31 cellular contexts compared by ENCODE assay signal in the genomic region with DNA sequence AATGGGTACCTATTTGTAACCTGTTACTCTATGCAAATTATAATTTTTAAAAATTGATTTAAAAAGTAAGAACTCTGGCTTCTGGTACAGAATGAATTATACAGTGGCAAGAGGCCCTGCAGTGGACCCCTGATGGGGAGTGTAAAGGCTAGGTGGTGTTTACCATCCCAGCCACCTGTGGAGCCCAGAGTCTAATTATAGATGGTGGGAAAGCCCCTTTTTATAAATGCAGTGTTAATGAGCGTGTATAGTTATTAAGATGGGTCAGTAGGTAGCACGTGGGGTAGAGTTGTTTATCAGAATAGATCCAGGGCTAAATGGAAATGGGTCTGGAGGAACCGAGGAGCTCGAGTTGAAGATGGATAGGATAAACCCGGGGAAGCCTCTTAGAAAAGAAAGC. TPM values are rescaled to one million over a fixed set of nuclear protein-coding genes. Genes with fewer than 3 reads are reported as not detected.
DNase-seq lines count a peak whose midpoint lies in the region; TF ChIP-seq lines count a peak whose summit lies in the region.
"Had no signal": no experiment of that assay in that cellular context is flagged by ENCODE, and none has a peak within 500 bp of the region (broad histone marks: within the 10 kb centered on the region; RNA-seq: fewer than 3 reads in every experiment).

No MANE protein-coding gene starts in this region.

- no peak overlapping the region for H3K14ac ChIP-seq in trophoblast cell (ENCODE audit: low read length)

- H3K79me2 ChIP-seq in trophoblast cell (ENCODE audit: control insufficient read depth, insufficient read depth, low read length, poor library complexity) = no peaks in the 10 kb centered on the region
- H3K79me2 ChIP-seq: parathyroid adenoma had no signal

- no peak overlapping the region for H3K4me3 ChIP-seq in trophoblast cell (ENCODE audit: low read depth, low read length)
- H3K4me3 ChIP-seq: coronary artery, GM23248, smooth muscle cell, tibial nerve had no signal

- 100% methylated on average over 2 of the region's 5 CpGs for WGBS in trophoblast cell (ENCODE audit: extremely low coverage, insufficient coverage, insufficient read length)

- no peak overlapping the region for H2BK12ac ChIP-seq in trophoblast cell (ENCODE audit: low read length)

- no peak overlapping the region for H3K4me2 ChIP-seq in trophoblast cell (ENCODE audit: low read length)
- H3K4me2 ChIP-seq: smooth muscle cell had no signal

- H3K23ac ChIP-seq in trophoblast cell (ENCODE audit: low read length) = no peak overlapping the region

- H3K18ac ChIP-seq in trophoblast cell (ENCODE audit: low read length) = no peak overlapping the region

- no peaks in the 10 kb centered on the region for H3K4me1 ChIP-seq in trophoblast cell (ENCODE audit: control insufficient read depth in 1 of 2, insufficient read depth in 2 of 2, low read length in 2 of 2)
- H3K4me1 ChIP-seq: parathyroid adenoma had no signal

- H3K27ac ChIP-seq in trophoblast cell (ENCODE audit: low read depth, low read length) = no peak overlapping the region
- H3K27ac ChIP-seq: 22Rv1, GM23248, parathyroid adenoma had no signal

- H2AK5ac ChIP-seq in trophoblast cell (ENCODE audit: low read length) = no peak overlapping the region

- no peaks in the 10 kb centered on the region for H3K27me3 ChIP-seq in trophoblast cell (ENCODE audit: insufficient read depth, low read length)
- H3K27me3 ChIP-seq: tibial nerve had no signal

- no peak for TF ChIP-seq CTCF in GM13976 (IDR thresholded peaks at IDR 0.05; ENCODE audit: borderline replicate concordance, control extremely low read depth, extremely low read depth, insufficient read depth, missing control alignments)

- H3K4ac ChIP-seq in trophoblast cell (ENCODE audit: low read depth, low read length) = no peak overlapping the region

- H2BK5ac ChIP-seq in trophoblast cell (ENCODE audit: low read depth, low read length, poor library complexity) = no peak overlapping the region

- H2AFZ ChIP-seq in trophoblast cell (ENCODE audit: insufficient read depth, low read length, poor library complexity) = no peak overlapping the region
- H2AFZ ChIP-seq: GM23248, parathyroid adenoma had no signal

- H3K9ac ChIP-seq in trophoblast cell (ENCODE audit: low read length) = no peak overlapping the region
- H3K9ac ChIP-seq: GM23248, parathyroid adenoma had no signal

- no peaks in the 10 kb centered on the region for H3K79me1 ChIP-seq in trophoblast cell (ENCODE audit: low read length)

- H4K12ac ChIP-seq in trophoblast cell (ENCODE audit: low read depth, low read length) = no peak overlapping the region

- H4K8ac ChIP-seq in trophoblast cell (ENCODE audit: low read depth, low read length) = no peak overlapping the region

- in situ Hi-C loops in GM13976 (cut with MboI; ENCODE audit: low sequenced_read_pairs, unreplicated experiment) = no loop called here

- peak; percentile 26 for DNase-seq in NCI-H1092 treated with DMSO at 0.1 percent for 48 hours (lab: John Stamatoyannopoulos, UW)
- no peak for DNase-seq in NCI-H1092 (lab: John Stamatoyannopoulos, UW)
- DNase-seq in NCI-H69 (lab: John Stamatoyannopoulos, UW) = peak; percentile 97
- peak; percentile 62 for DNase-seq in germinal center (ENCODE audit: low spot score)
- DNase-seq in GM13976 (ENCODE audit: low spot score) = no peak
- DNase-seq in NCI-H82 treated with DMSO at 0.1 percent for 48 hours (lab: John Stamatoyannopoulos, UW; ENCODE audit: unreplicated experiment) = no peak
- DNase-seq in trophoblast cell = no peak
- no peak for DNase-seq in stimulated activated CD4-positive, alpha-beta T cell treated with anti-CD3 and anti-CD28 coated beads, Interleukin-12 subunit alpha, Interleukin-12 subunit beta, amount 100 ng/mL, for 4 hours
- DNase-seq: activated CD4-positive, alpha-beta memory T cell treated with anti-CD3 and anti-CD28 coated beads, Interleukin-2, amount 10 ng/mL, durations not matched to agents 7 days and 5 days; activated CD4-positive, alpha-beta T cell treated with anti-CD3 and anti-CD28 coated beads for 1 hour; activated CD8-positive, alpha-beta memory T cell treated with anti-CD3 and anti-CD28 coated beads, Interleukin-2, amount 50 U/mL, for 4 hours; activated naive CD4-positive, alpha-beta T cell treated with anti-CD3 and anti-CD28 coated beads for 36 hours; caudate nucleus; effector CD8-positive, alpha-beta T cell; glutamatergic neuron; GM23248; HFFc6; mesenchymal stem cell; NCI-H1048; NCI-H2029 treated with DMSO at 0.1 percent for 48 hours; NK-92 treated with Interleukin-12 subunit alpha and Interleukin-12 subunit beta, amount 100 ng/mL, for 24 hours; SHP77; stimulated activated CD4-positive, alpha-beta T cell treated with anti-CD3 and anti-CD28 coated beads, Interleukin-1b, Interleukin-23, amount 100 ng/mL, for 48 hours had no signal

- H3K9me3 ChIP-seq in trophoblast cell (ENCODE audit: insufficient read depth, low read depth, low read length) = no peaks in the 10 kb centered on the region
- H3K9me3 ChIP-seq: tibial nerve had no signal

- no peaks in the 10 kb centered on the region for H3K36me3 ChIP-seq in trophoblast cell (ENCODE audit: control insufficient read depth in 1 of 2, insufficient read depth in 2 of 2, low read length in 2 of 2)
- H3K36me3 ChIP-seq: tibial nerve had no signal

- H4K91ac ChIP-seq in trophoblast cell (ENCODE audit: low read depth, low read length) = no peak overlapping the region

- no peak overlapping the region for H2BK120ac ChIP-seq in trophoblast cell (ENCODE audit: insufficient read depth, low read length, poor library complexity)

RNA-seq across cellular contexts. Expression of a gene that starts 13.9 kb away (rescaled TPM):
- polyA plus RNA-seq in trophoblast cell (2013) = 2.3 and 2.4 TPM in 2 replicates
- polyA plus RNA-seq: CD14-positive monocyte, IgD-negative memory B cell had no signal

RNA-seq across cellular contexts. Expression of a gene that starts 32.2 kb away (rescaled TPM):
- 0.47 TPM in 2 replicates for polyA plus RNA-seq in trophoblast cell (2013)
- polyA plus RNA-seq: adipose tissue, CD14-positive monocyte, GM23248, IgD-negative memory B cell had no signal

Comparison
In these comparisons a context has a peak if more than half of its experiments do, and no peak if none do; other contexts are left out.
1. DNase-seq: peak in NCI-H1092 treated with DMSO at 0.1 percent for 48 hours (single experiment), NCI-H69 (single experiment) and germinal center (single experiment); none in NCI-H1092 (single experiment), GM13976 (single experiment), NCI-H82 treated with DMSO at 0.1 percent for 48 hours (single experiment), trophoblast cell (0 of 2) and stimulated activated CD4-positive, alpha-beta T cell treated with anti-CD3 and anti-CD28 coated beads, Interleukin-12 subunit alpha, Interleukin-12 subunit beta, amount 100 ng/mL, for 4 hours (single experiment).